Comparison of ENCODE assay signal across 21 cellular contexts in genomic region chr10:75425291-75426079, GRCh38. TPM values are rescaled to one million over a fixed set of nuclear protein-coding genes. Genes with fewer than 3 reads are reported as not detected.
"Had no signal": no experiment of that assay in that cellular context is flagged by ENCODE, and none has a peak within 500 bp of the region (broad histone marks: within the 10 kb centered on the region; RNA-seq: fewer than 3 reads in every experiment).

No MANE protein-coding gene starts in this region.

- DNase-seq: MM.1S; NCI-H1092 treated with DMSO at 0.1 percent for 48 hours; NCI-H1436 treated with DMSO at 0.1 percent for 48 hours; NCI-H1694; NCI-H187 treated with DMSO at 0.1 percent for 48 hours; NCI-H2029 treated with DMSO at 0.1 percent for 48 hours; NCI-H2227 treated with DMSO at 0.1 percent for 48 hours; NCI-H524; NCI-H526 treated with DMSO at 0.1 percent for 48 hours; NCI-H748 treated with DMSO at 0.1 percent for 48 hours; NK-92 treated with Interleukin-12 subunit alpha and Interleukin-12 subunit beta, amount 100 ng/mL, for 24 hours; PC-3; SHP77 treated with DMSO at 0.1 percent for 48 hours; SJCRH30 had no signal

- FAIRE-seq: HTR-8/SVneo, K562 had no signal

- H3K4me3 Mint-ChIP-seq: IgD-negative memory B cell had no signal

- H3K36me3 ChIP-seq: SJCRH30 had no signal

- H3K4me3 ChIP-seq: K562, SJCRH30 had no signal

- H3K9me3 Mint-ChIP-seq: IgD-negative memory B cell had no signal

- H3K9me3 ChIP-seq: SJCRH30 had no signal

- H3K27ac ChIP-seq: HL-60, RWPE1, SJCRH30 had no signal

- H3K27me3 ChIP-seq: SJCRH30 had no signal

- H3K27ac Mint-ChIP-seq: IgD-negative memory B cell had no signal

RNA-seq across cellular contexts. Expression of gene LRMDA, which starts 5.9 kb away (rescaled TPM):
- total RNA-seq: LHCN-M2, OCI-LY7 had no signal
- polyA plus RNA-seq: IgD-negative memory B cell, K562 had no signal

RNA-seq across cellular contexts. Expression of gene ZNF503, which starts 23.9 kb away (rescaled TPM):
- total RNA-seq: K562, OCI-LY7 had no signal
- polyA plus RNA-seq: IgD-negative memory B cell, K562 had no signal
